8 cellular contexts compared by ENCODE assay signal in genomic region chr15:92803852-92804609, GRCh38.
DNase-seq lines count a peak whose midpoint lies in the region; ATAC-seq and TF ChIP-seq lines count a peak whose summit lies in the region.

No MANE protein-coding gene starts in this region.

- H3K4me1 ChIP-seq in colonic mucosa = peaks cover 8% of the 10 kb centered on the region

- H3K36me3 ChIP-seq in colonic mucosa = no peaks in the 10 kb centered on the region

- H3K9me3 Mint-ChIP-seq in memory B cell (peaks cover 2% of the 10 kb centered on the region), immature natural killer cell (no peaks in the 10 kb centered on the region)

- peak; percentile 35 for ATAC-seq in GM21528 (IDR thresholded peaks at IDR 0.05; ENCODE audit: low FRiP score, unreplicated experiment)
- peak; percentile 76 to 83 for ATAC-seq in activated CD4-positive, CD25-positive, alpha-beta regulatory T cell treated with anti-CD3 and anti-CD28 coated beads, Interleukin-2, amount 50 U/mL, for 24 hours
- no peak for ATAC-seq in memory B cell (ENCODE audit: low read depth)

- H3K27ac Mint-ChIP-seq in memory B cell (peak overlapping the region; percentile 10), immature natural killer cell (peak overlapping the region in 1 of 6 donors; percentile 35)

- peak overlapping the region; percentile 88 for H3K27ac ChIP-seq in colonic mucosa

- peak overlapping the region in 1 of 2 donors; percentile 1 for H3K9ac ChIP-seq in colonic mucosa (ENCODE audit: low read depth in 2 of 2, low read length in 2 of 2)

- H3K27me3 Mint-ChIP-seq in memory B cell (no peaks in the 10 kb centered on the region), immature natural killer cell (ENCODE audit: low read depth in 3 of 3) (peaks cover 1 to 5% (median 3%) of the 10 kb centered on the region in 3 donors)

- no peaks in the 10 kb centered on the region for H3K27me3 ChIP-seq in colonic mucosa

- TF ChIP-seq CTCF in colonic mucosa (IDR thresholded peaks at IDR 0.05) = no peak

- peaks cover 1% of the 10 kb centered on the region for H3K36me3 Mint-ChIP-seq in memory B cell
- peaks cover 0 to 8% (median 0%) of the 10 kb centered on the region in 3 donors for H3K36me3 Mint-ChIP-seq in immature natural killer cell

- H3K4me1 Mint-ChIP-seq in memory B cell = peaks cover 14% of the 10 kb centered on the region
- H3K4me1 Mint-ChIP-seq in immature natural killer cell = peaks cover 5 to 14% of the 10 kb centered on the region in 2 donors

- H3K4me3 ChIP-seq in colonic mucosa = no peak overlapping the region

- no peaks in the 10 kb centered on the region for H3K9me3 ChIP-seq in colonic mucosa

- DNase-seq in Ammon's horn (ENCODE audit: low spot score) (peak; percentile 75), LHCN-M2 (ENCODE audit: low read depth) (peak; percentile 100), colonic mucosa (peak; percentile 79), memory B cell (ENCODE audit: low spot score in 2 of 2) (no peak), immature natural killer cell (no peak)
- DNase-seq in stimulated activated CD8-positive, alpha-beta memory T cell treated with anti-CD3 and anti-CD28 coated beads, Interleukin-15, amount 100 ng/mL, for 4 hours (ENCODE audit: low read depth in 2 of 2) = peak; percentile 12 to 64

- intact Hi-C loops in colonic mucosa (cut with DNase I) = no loop called here

- H3K4me3 Mint-ChIP-seq in memory B cell = no peak overlapping the region
- H3K4me3 Mint-ChIP-seq in immature natural killer cell = no peak overlapping the region

Comparison
In these comparisons a context has a peak if more than half of its experiments do, and no peak if none do; other contexts are left out.
1. DNase-seq: peak in Ammon's horn (single experiment), LHCN-M2 (single experiment), colonic mucosa (single experiment) and stimulated activated CD8-positive, alpha-beta memory T cell treated with anti-CD3 and anti-CD28 coated beads, Interleukin-15, amount 100 ng/mL, for 4 hours (2 of 2); none in memory B cell (0 of 2) and immature natural killer cell (0 of 3).